Comparison of ENCODE assay signal across 8 cellular contexts in genomic region chrX:31962256-31962655, GRCh38.
"Had no signal": no experiment of that assay in that cellular context is flagged by ENCODE, and none has a peak within 500 bp of the region (broad histone marks: within the 10 kb centered on the region; RNA-seq: fewer than 3 reads in every experiment).

No MANE protein-coding gene starts in this region.

- FAIRE-seq: G401.6, GM12878, GM12891, GM12892, GM18507, GM19239 had no signal

- ATAC-seq: GM12878 had no signal

- H3K4me3 ChIP-seq: GM12878 had no signal

- DNase-seq: GDM1, GF-D8 had no signal
